Comparison of ENCODE assay signal across 15 cellular contexts in genomic region chr3:135238866-135239434, GRCh38.
DNase-seq lines count a peak whose midpoint lies in the region; ATAC-seq and TF ChIP-seq lines count a peak whose summit lies in the region.
"Had no signal": no experiment of that assay in that cellular context is flagged by ENCODE, and none has a peak within 500 bp of the region (broad histone marks: within the 10 kb centered on the region; RNA-seq: fewer than 3 reads in every experiment).

No MANE protein-coding gene starts in this region.

- no peaks in the 10 kb centered on the region for H3K9me3 Mint-ChIP-seq in activated CD8-positive, alpha-beta memory T cell treated with anti-CD3 and anti-CD28 coated beads, Interleukin-2, amount 10 ng/mL, durations not matched to agents 7 days and 5 days (ENCODE audit: low read depth)
- H3K9me3 Mint-ChIP-seq in glutamatergic neuron (ENCODE audit: unreplicated experiment), result peaks cover 2% of the 10 kb centered on the region

- DNase-seq in activated CD8-positive, alpha-beta memory T cell treated with anti-CD3 and anti-CD28 coated beads, Interleukin-2, amount 10 ng/mL, durations not matched to agents 7 days and 5 days, result peak; percentile 9
- DNase-seq in activated CD8-positive, alpha-beta memory T cell treated with anti-CD3 and anti-CD28 coated beads for 24 hours, result no peak
- DNase-seq in NCI-H146 (lab: John Stamatoyannopoulos, UW) (peak; percentile 61), glutamatergic neuron (no peak), UCSD-AML1 (lab: John Stamatoyannopoulos, UW; ENCODE audit: unreplicated experiment) (no peak), body of pancreas (no peak), foreskin keratinocyte (no peak)
- DNase-seq: C1 segment of cervical spinal cord, DND-41, KG1, MV-4-11, NCI-H187 treated with DMSO at 0.1 percent for 48 hours, Peyer's patch had no signal

- no peak for TF ChIP-seq POLR2A in body of pancreas (IDR thresholded peaks at IDR 0.05)

- H3K27ac ChIP-seq in body of pancreas, result no peak overlapping the region
- H3K27ac ChIP-seq in foreskin keratinocyte, result no peak overlapping the region
- H3K27ac ChIP-seq: Peyer's patch had no signal

- 34 to 35% methylated on average over 4 of the region's 4 CpGs for WGBS in body of pancreas, 2 donors

- H3K4me3 ChIP-seq in body of pancreas, result no peak overlapping the region
- H3K4me3 ChIP-seq: HAP-1, Peyer's patch had no signal

- H3K4me3 Mint-ChIP-seq in activated CD8-positive, alpha-beta memory T cell treated with anti-CD3 and anti-CD28 coated beads, Interleukin-2, amount 10 ng/mL, durations not matched to agents 7 days and 5 days, result no peak overlapping the region
- H3K4me3 Mint-ChIP-seq in glutamatergic neuron (ENCODE audit: unreplicated experiment), result peak overlapping the region; percentile 9

- TF ChIP-seq CTCF in glutamatergic neuron (IDR thresholded peaks at IDR 0.05; ENCODE audit: partially characterized antibody, unreplicated experiment), result no peak
- no peak for TF ChIP-seq CTCF in body of pancreas (IDR thresholded peaks at IDR 0.05)
- TF ChIP-seq CTCF in foreskin keratinocyte (conservative IDR thresholded peaks at IDR 0.05), result no peak

- CTCF ChIA-PET in activated CD8-positive, alpha-beta memory T cell treated with anti-CD3 and anti-CD28 coated beads, Interleukin-2, amount 10 ng/mL, durations not matched to agents 7 days and 5 days (lab: Charles Lee), result interaction anchor here (2.2 kb wide), 1 partner anchor 444 kb away, joined by 13 read pairs; the partner anchor contains the start of gene EPHB1

- H3K27me3 Mint-ChIP-seq in activated CD8-positive, alpha-beta memory T cell treated with anti-CD3 and anti-CD28 coated beads, Interleukin-2, amount 10 ng/mL, durations not matched to agents 7 days and 5 days, result no peaks in the 10 kb centered on the region
- H3K27me3 Mint-ChIP-seq in glutamatergic neuron (ENCODE audit: unreplicated experiment), result peaks cover 5% of the 10 kb centered on the region

- intact Hi-C loops in body of pancreas (cut with DNase I), result no loop called here

- H3K9me3 ChIP-seq in body of pancreas, result no peaks in the 10 kb centered on the region
- H3K9me3 ChIP-seq: HAP-1, Peyer's patch had no signal

- ATAC-seq in activated CD8-positive, alpha-beta memory T cell treated with anti-CD3 and anti-CD28 coated beads, Interleukin-2, amount 10 ng/mL, durations not matched to agents 7 days and 5 days, result no peak
- no peak for ATAC-seq in body of pancreas
- no peak for ATAC-seq in foreskin keratinocyte
- ATAC-seq: Right ventricle myocardium inferior had no signal

- H3K27me3 ChIP-seq in body of pancreas (no peaks in the 10 kb centered on the region), foreskin keratinocyte (no peaks in the 10 kb centered on the region)
- H3K27me3 ChIP-seq: Peyer's patch had no signal

- no peaks in the 10 kb centered on the region for H3K36me3 ChIP-seq in body of pancreas (replicated peaks in 1 of 2; ENCODE audit: insufficient read depth in 1 of 2, low read depth in 2 of 2)
- H3K36me3 ChIP-seq: HAP-1, Peyer's patch had no signal

- H3K4me1 ChIP-seq in body of pancreas (no peaks in the 10 kb centered on the region), foreskin keratinocyte (no peaks in the 10 kb centered on the region)
- H3K4me1 ChIP-seq: HAP-1, Peyer's patch had no signal

- no peak overlapping the region for H3K27ac Mint-ChIP-seq in activated CD8-positive, alpha-beta memory T cell treated with anti-CD3 and anti-CD28 coated beads, Interleukin-2, amount 10 ng/mL, durations not matched to agents 7 days and 5 days
- no peak overlapping the region for H3K27ac Mint-ChIP-seq in glutamatergic neuron (ENCODE audit: unreplicated experiment)

- no peaks in the 10 kb centered on the region for H3K4me1 Mint-ChIP-seq in activated CD8-positive, alpha-beta memory T cell treated with anti-CD3 and anti-CD28 coated beads, Interleukin-2, amount 10 ng/mL, durations not matched to agents 7 days and 5 days
- peaks cover 30% of the 10 kb centered on the region for H3K4me1 Mint-ChIP-seq in glutamatergic neuron (ENCODE audit: low read depth, unreplicated experiment)

- H3K36me3 Mint-ChIP-seq in activated CD8-positive, alpha-beta memory T cell treated with anti-CD3 and anti-CD28 coated beads, Interleukin-2, amount 10 ng/mL, durations not matched to agents 7 days and 5 days, result no peaks in the 10 kb centered on the region
- H3K36me3 Mint-ChIP-seq in glutamatergic neuron (ENCODE audit: unreplicated experiment), result peaks cover 6% of the 10 kb centered on the region

Comparison
In these comparisons a context has a peak if more than half of its experiments do, and no peak if none do; other contexts are left out.
1. DNase-seq: peak in activated CD8-positive, alpha-beta memory T cell treated with anti-CD3 and anti-CD28 coated beads, Interleukin-2, amount 10 ng/mL, durations not matched to agents 7 days and 5 days (single experiment) and NCI-H146 (single experiment); none in activated CD8-positive, alpha-beta memory T cell treated with anti-CD3 and anti-CD28 coated beads for 24 hours (single experiment), glutamatergic neuron (single experiment), UCSD-AML1 (single experiment), body of pancreas (0 of 4) and foreskin keratinocyte (0 of 2).